Comparison of ENCODE assay signal across 8 cellular contexts in genomic region chr6:128491041-128491642, GRCh38. TPM values are rescaled to one million over a fixed set of nuclear protein-coding genes. Genes with fewer than 3 reads are reported as not detected.
A peak's percentile ranks its signal among the peaks of the same experiment; 100 is the strongest.
DNase-seq lines count a peak whose midpoint lies in the region; ATAC-seq, FAIRE-seq and TF ChIP-seq lines count a peak whose summit lies in the region.

No MANE protein-coding gene starts in this region.

- H3K27ac Mint-ChIP-seq in stimulated activated naive B cell treated with anti-CD40 and anti-IgM and Interleukin-4, amounts not matched to agents 10 μg/mL and 1 μg/mL and 100 μg/mL, for 72 hours, result no peak overlapping the region

- H3K9me1 ChIP-seq in keratinocyte (ENCODE audit: control insufficient read depth, extremely low read depth, insufficient read depth, low read length), result no peaks in the 10 kb centered on the region

- H3K36me3 Mint-ChIP-seq in stimulated activated naive B cell treated with anti-CD40 and anti-IgM and Interleukin-4, amounts not matched to agents 10 μg/mL and 1 μg/mL and 100 μg/mL, for 72 hours, result no peaks in the 10 kb centered on the region

- H3K9me3 Mint-ChIP-seq in stimulated activated naive B cell treated with anti-CD40 and anti-IgM and Interleukin-4, amounts not matched to agents 10 μg/mL and 1 μg/mL and 100 μg/mL, for 72 hours, result peaks cover 0 to 2% of the 10 kb centered on the region in 2 donors

- H3K4me3 ChIP-seq in HUES48 (ENCODE audit: low read depth, low read length) (no peak overlapping the region), keratinocyte (ENCODE audit: control insufficient read depth in 2 of 3, extremely low read depth in 1 of 3, insufficient read depth in 2 of 3, low read depth in 1 of 3, low read length in 3 of 3) (peak overlapping the region; percentile 3 to 57 (median 49))

- H3K36me3 ChIP-seq in HUES48 (ENCODE audit: control insufficient read depth, insufficient read depth, low read length) (no peaks in the 10 kb centered on the region), keratinocyte (ENCODE audit: control insufficient read depth in 2 of 2, extremely low read depth in 1 of 2, insufficient read depth in 2 of 2, low read length in 2 of 2) (peaks cover 1 to 4% of the 10 kb centered on the region in 2 experiments)

- H3K27me3 ChIP-seq in HUES48 (ENCODE audit: control insufficient read depth, insufficient read depth, low read length) (no peaks in the 10 kb centered on the region; the same call in 1 of the 2 replicates), keratinocyte (ENCODE audit: control insufficient read depth, extremely low read depth, insufficient read depth, low read length) (no peaks in the 10 kb centered on the region)

- H2AFZ ChIP-seq in keratinocyte (ENCODE audit: control insufficient read depth, low read length), result no peak overlapping the region

- H4K20me1 ChIP-seq in keratinocyte (ENCODE audit: control insufficient read depth, extremely low read depth, insufficient read depth, low read length), result no peaks in the 10 kb centered on the region

- H3K27me3 Mint-ChIP-seq in stimulated activated naive B cell treated with anti-CD40 and anti-IgM and Interleukin-4, amounts not matched to agents 10 μg/mL and 1 μg/mL and 100 μg/mL, for 72 hours, result peaks cover 0 to 5% of the 10 kb centered on the region in 2 donors

- no peak for TF ChIP-seq CTCF in keratinocyte (optimal IDR thresholded peaks at IDR 0.05 in 1 of 3, IDR thresholded peaks at IDR 0.05 in 1 of 3, conservative IDR thresholded peaks at IDR 0.05 in 1 of 3; ENCODE audit: extremely low read depth in 1 of 3, insufficient read depth in 2 of 3, low read length in 3 of 3)

- peaks cover 50% of the 10 kb centered on the region for H3K4me1 ChIP-seq in HUES48 (ENCODE audit: control insufficient read depth, insufficient read depth, low read length)
- peaks cover 34% of the 10 kb centered on the region for H3K4me1 ChIP-seq in keratinocyte (ENCODE audit: control insufficient read depth, extremely low read depth, insufficient read depth, low read length)

- peak; percentile 92 for FAIRE-seq in keratinocyte (lab: Jason Lieb, UNC)

- H3K9ac ChIP-seq in HUES48 (ENCODE audit: low read depth, low read length) (0 out of 2 replicates have a peak overlapping the region, but pooled peaks have one; percentile 4), keratinocyte (ENCODE audit: control insufficient read depth, extremely low read depth, insufficient read depth, low read length) (peak overlapping the region; percentile 78)

- H3K4me1 Mint-ChIP-seq in stimulated activated naive B cell treated with anti-CD40 and anti-IgM and Interleukin-4, amounts not matched to agents 10 μg/mL and 1 μg/mL and 100 μg/mL, for 72 hours, result peaks cover 0 to 6% of the 10 kb centered on the region in 2 donors

- H3K79me2 ChIP-seq in keratinocyte (ENCODE audit: control insufficient read depth, insufficient read depth, low read length), result peaks cover 85% of the 10 kb centered on the region

- dilution Hi-C loops in keratinocyte (cut with MboI; ENCODE audit: extremely low pct_ligation_motif_present, low sequenced_read_pairs), result no loop called here

- peak; percentile 84 for DNase-seq in astrocyte of the hippocampus (ENCODE audit: low read depth, low spot score)
- no peak for DNase-seq in keratinocyte (ENCODE audit: low read depth, low spot score)
- DNase-seq in stimulated activated naive B cell treated with anti-CD40 and anti-IgM and Interleukin-4, amounts not matched to agents 10 μg/mL and 1 μg/mL and 100 μg/mL, for 72 hours, result no peak
- DNase-seq in dedifferentiated amniotic fluid mesenchymal stem cell (ENCODE audit: extremely low spot score), result no peak
- DNase-seq in stimulated activated CD4-positive, alpha-beta T cell treated with anti-CD3 and anti-CD28 coated beads, Interleukin-2, amount 100 ng/mL, for 48 hours, result no peak

- H3K27ac ChIP-seq in HUES48 (ENCODE audit: low read depth, low read length) (peak overlapping the region; percentile 23), keratinocyte (ENCODE audit: control insufficient read depth, insufficient read depth, low read length) (peak overlapping the region; percentile 91)

- H3K4me3 Mint-ChIP-seq in stimulated activated naive B cell treated with anti-CD40 and anti-IgM and Interleukin-4, amounts not matched to agents 10 μg/mL and 1 μg/mL and 100 μg/mL, for 72 hours, result peak overlapping the region; percentile 3 to 57

- H3K9me3 ChIP-seq in HUES48 (ENCODE audit: control insufficient read depth, insufficient read depth, low read length), result no peaks in the 10 kb centered on the region
- no peaks in the 10 kb centered on the region for H3K9me3 ChIP-seq in keratinocyte (ENCODE audit: control insufficient read depth, low read depth, low read length)

- no peak for ATAC-seq in stimulated activated naive B cell treated with anti-CD40 and anti-IgM and Interleukin-4, amounts not matched to agents 10 μg/mL and 1 μg/mL and 100 μg/mL, for 72 hours (replicated peaks)
- ATAC-seq in HG02973 (IDR thresholded peaks at IDR 0.05; ENCODE audit: unreplicated experiment), result no peak
- ATAC-seq in HG03196 (IDR thresholded peaks at IDR 0.05; ENCODE audit: unreplicated experiment), result no peak

- peak overlapping the region; percentile 91 for H3K4me2 ChIP-seq in keratinocyte (ENCODE audit: control insufficient read depth, extremely low read depth, insufficient read depth, low read depth, low read length)

RNA-seq across cellular contexts. Expression of gene PTPRK, which starts 29.3 kb away (rescaled TPM):
- polyA plus RNA-seq in keratinocyte, result 42.6 to 52.7 TPM (median 50.4 TPM) in 3 replicates
- polyA plus RNA-seq in keratinocyte (2011; ENCODE audit: low read depth), result 24.3 TPM
- polyA plus RNA-seq in keratinocyte (2011; cell fraction: cytosol; rRNA removed), result 18.0 and 29.0 TPM in 2 replicates
- 106 and 107 TPM in 2 replicates for polyA plus RNA-seq in keratinocyte (2011; cell fraction: nucleus; rRNA removed)
- polyA plus RNA-seq in keratinocyte (2012; ENCODE audit: low replicate concordance), result 25.9 and 73.3 TPM in 2 replicates
- 120 to 188 TPM (median 180 TPM) in 3 replicates for polyA minus RNA-seq in keratinocyte
- polyA minus RNA-seq in keratinocyte (2011; cell fraction: cytosol; rRNA and poly(A)+ RNA removed), result 51.2 TPM
- 393 and 711 TPM in 2 replicates for polyA minus RNA-seq in keratinocyte (2011; cell fraction: nucleus; rRNA and poly(A)+ RNA removed)
